19 cellular contexts compared by ENCODE assay signal in genomic region chr14:104528496-104528895, GRCh38. TPM values are rescaled to one million over a fixed set of nuclear protein-coding genes. Genes with fewer than 3 reads are reported as not detected.
DNase-seq lines count a peak whose midpoint lies in the region; ATAC-seq and TF ChIP-seq lines count a peak whose summit lies in the region.
"Had no signal": no experiment of that assay in that cellular context is flagged by ENCODE, and none has a peak within 500 bp of the region (broad histone marks: within the 10 kb centered on the region; RNA-seq: fewer than 3 reads in every experiment).

No MANE protein-coding gene starts in this region.

- ATAC-seq in WTC11 (peak; percentile 38; the same call in 1 of the 2 replicates), HG03039 (IDR thresholded peaks at IDR 0.05; ENCODE audit: unreplicated experiment) (no peak)
- no peak for ATAC-seq in naive thymus-derived CD8-positive, alpha-beta T cell
- ATAC-seq: HCT116, Panc1, SK-N-SH treated with all-trans-retinoic acid at 6 μM for 48 hours had no signal

- DNase-seq in NCI-H748 (lab: John Stamatoyannopoulos, UW; ENCODE audit: unreplicated experiment) (peak; percentile 25), NCI-H748 treated with DMSO at 0.1 percent for 48 hours (lab: John Stamatoyannopoulos, UW) (no peak), WTC11 (ENCODE audit: low spot score) (no peak), mesenteric fat pad (ENCODE audit: low spot score) (peak; percentile 22), type B pancreatic cell (ENCODE audit: extremely low spot score, unreplicated experiment) (peak; percentile 29), NCI-H2227 (lab: John Stamatoyannopoulos, UW; ENCODE audit: unreplicated experiment) (no peak)
- no peak for DNase-seq in naive thymus-derived CD8-positive, alpha-beta T cell
- DNase-seq: DMS79 treated with DMSO at 0.1 percent for 48 hours, NCI-H1694, NCI-H2081, NCI-H69 had no signal

- CTCF ChIA-PET in WTC11 (lab: Charles Lee) = no interaction called here

- POLR2A ChIA-PET in WTC11 (lab: Charles Lee) = no interaction called here
- POLR2A ChIA-PET in naive thymus-derived CD8-positive, alpha-beta T cell (lab: Charles Lee) = no interaction called here

- H3K36me3 Mint-ChIP-seq in WTC11 (peaks cover 27% of the 10 kb centered on the region), type B pancreatic cell (no peaks in the 10 kb centered on the region)
- peaks cover 0 to 8% (median 6%) of the 10 kb centered on the region in 3 donors for H3K36me3 Mint-ChIP-seq in naive thymus-derived CD8-positive, alpha-beta T cell

- no peaks in the 10 kb centered on the region; the same call in none of the 2 replicates for H3K27me3 Mint-ChIP-seq in WTC11 (ENCODE audit: low read depth)
- H3K27me3 Mint-ChIP-seq in type B pancreatic cell = peaks cover 18% of the 10 kb centered on the region
- H3K27me3 Mint-ChIP-seq in naive thymus-derived CD8-positive, alpha-beta T cell = peaks cover 7 to 12% (median 11%) of the 10 kb centered on the region in 5 donors

- H3K4me3 Mint-ChIP-seq in WTC11 (no peak overlapping the region), type B pancreatic cell (no peak overlapping the region)
- no peak overlapping the region for H3K4me3 Mint-ChIP-seq in naive thymus-derived CD8-positive, alpha-beta T cell

- H3K27ac Mint-ChIP-seq in WTC11 = no peak overlapping the region
- H3K27ac Mint-ChIP-seq in type B pancreatic cell = no peak overlapping the region
- no peak overlapping the region for H3K27ac Mint-ChIP-seq in naive thymus-derived CD8-positive, alpha-beta T cell

- H3K4me1 Mint-ChIP-seq in WTC11 (no peaks in the 10 kb centered on the region), type B pancreatic cell (ENCODE audit: unreplicated experiment) (no peaks in the 10 kb centered on the region)
- H3K4me1 Mint-ChIP-seq in naive thymus-derived CD8-positive, alpha-beta T cell = peaks cover 0 to 15% (median 10%) of the 10 kb centered on the region in 4 donors

- H3K9me3 Mint-ChIP-seq in WTC11 (peaks cover 44% of the 10 kb centered on the region), type B pancreatic cell (peaks cover 26% of the 10 kb centered on the region)
- H3K9me3 Mint-ChIP-seq in naive thymus-derived CD8-positive, alpha-beta T cell = peaks cover 6 to 21% (median 16%) of the 10 kb centered on the region in 9 donors

- TF ChIP-seq CTCF in WTC11 (IDR thresholded peaks at IDR 0.05) (no peak), type B pancreatic cell (conservative IDR thresholded peaks at IDR 0.05) (no peak)

TF ChIP-seq in WTC11, 78 proteins besides CTCF, POLR2A, EP300 and RAD21:
- TF ChIP-seq ZNF219 (CRISPR knock-in tag; IDR thresholded peaks at IDR 0.05; ENCODE audit: borderline replicate concordance) (no peak), GRHL2 (CRISPR knock-in tag; IDR thresholded peaks at IDR 0.05; ENCODE audit: insufficient replicate concordance, severe bottlenecking) (no peak), MAX (CRISPR knock-in tag; IDR thresholded peaks at IDR 0.05) (no peak), ZNF263 (CRISPR knock-in tag; IDR thresholded peaks at IDR 0.05; ENCODE audit: low read depth) (no peak), ZBTB21 (CRISPR knock-in tag; IDR thresholded peaks at IDR 0.05; ENCODE audit: borderline replicate concordance) (no peak), ZNF416 (CRISPR knock-in tag; IDR thresholded peaks at IDR 0.05) (no peak), ZSCAN18 (CRISPR knock-in tag; IDR thresholded peaks at IDR 0.05) (no peak), NFYB (CRISPR knock-in tag; conservative IDR thresholded peaks at IDR 0.05; ENCODE audit: low read depth) (no peak), CDX4 (CRISPR knock-in tag; IDR thresholded peaks at IDR 0.05; ENCODE audit: borderline replicate concordance) (no peak), ERG (CRISPR knock-in tag; IDR thresholded peaks at IDR 0.05) (no peak), RELA (CRISPR knock-in tag; IDR thresholded peaks at IDR 0.05; ENCODE audit: borderline replicate concordance) (no peak), PREB (CRISPR knock-in tag; IDR thresholded peaks at IDR 0.05; ENCODE audit: borderline replicate concordance) (no peak), ATF6 (CRISPR knock-in tag; IDR thresholded peaks at IDR 0.05) (no peak), HMGXB4 (CRISPR knock-in tag; IDR thresholded peaks at IDR 0.05) (no peak), SOX15 (CRISPR knock-in tag; IDR thresholded peaks at IDR 0.05) (no peak)

RNA-seq across cellular contexts. Expression of gene C14orf180, which starts 51.1 kb away (rescaled TPM):
- total RNA-seq in WTC11 (2021) (not detected in 3 replicates), mesenteric fat pad (25.5 TPM), type B pancreatic cell (ENCODE audit: low replicate concordance) (not detected in 2 replicates)
- not detected for total RNA-seq in naive thymus-derived CD8-positive, alpha-beta T cell
- polyA plus RNA-seq in naive thymus-derived CD8-positive, alpha-beta T cell = not detected
- total RNA-seq: A172, HT1080, M059J, NCI-H460 had no signal

Comparison
In these comparisons a context has a peak if more than half of its experiments do, and no peak if none do; other contexts are left out.
1. DNase-seq: peak in NCI-H748 (single experiment), mesenteric fat pad (single experiment) and type B pancreatic cell (single experiment); none in NCI-H748 treated with DMSO at 0.1 percent for 48 hours (single experiment), WTC11 (single experiment), naive thymus-derived CD8-positive, alpha-beta T cell (0 of 10) and NCI-H2227 (single experiment).
2. RNA of gene C14orf180, which starts 51.1 kb away (total RNA-seq): 25.5 TPM in mesenteric fat pad (single experiment); not detected in WTC11, not detected in type B pancreatic cell and not detected in naive thymus-derived CD8-positive, alpha-beta T cell; every median in the first group is over 10 times any median in the second.